ENCODE assay signal across 21 cellular contexts in genomic region chr20:47113362-47114118, GRCh38.
DNase-seq lines count a peak whose midpoint lies in the region; TF ChIP-seq lines count a peak whose summit lies in the region.
"Had no signal": no experiment of that assay in that cellular context is flagged by ENCODE, and none has a peak within 500 bp of the region (broad histone marks: within the 10 kb centered on the region; RNA-seq: fewer than 3 reads in every experiment).

No MANE protein-coding gene starts in this region.

- no peaks in the 10 kb centered on the region for H3K27me3 ChIP-seq in AG04450 (ENCODE audit: control insufficient read depth, insufficient read depth, low read length)
- peaks cover 3% of the 10 kb centered on the region for H3K27me3 ChIP-seq in adipocyte (replicated peaks; ENCODE audit: control insufficient read depth, insufficient read depth, low read length)
- H3K27me3 ChIP-seq in mesenchymal stem cell (ENCODE audit: control insufficient read depth in 1 of 2, insufficient read depth in 1 of 2, low read length in 2 of 2) = peaks cover 0 to 4% of the 10 kb centered on the region in 2 experiments
- H3K27me3 ChIP-seq: cardiac muscle cell, foreskin keratinocyte, uterus had no signal

- no peak overlapping the region for H2BK5ac ChIP-seq in mesenchymal stem cell (ENCODE audit: low read depth, low read length, poor library complexity, severe bottlenecking)

- no peak overlapping the region for H2BK12ac ChIP-seq in mesenchymal stem cell (ENCODE audit: low read length in 2 of 2)

- H2BK15ac ChIP-seq in mesenchymal stem cell (ENCODE audit: low read depth, poor library complexity, severe bottlenecking) = no peak overlapping the region

- no peak overlapping the region for H4K8ac ChIP-seq in mesenchymal stem cell (ENCODE audit: low read length)

- H3K36me3 ChIP-seq in adipocyte (ENCODE audit: control insufficient read depth, insufficient read depth, low read length, severe bottlenecking) = no peaks in the 10 kb centered on the region
- no peaks in the 10 kb centered on the region for H3K36me3 ChIP-seq in mesenchymal stem cell (ENCODE audit: control insufficient read depth in 1 of 2, insufficient read depth in 2 of 2, low read depth in 1 of 2, low read length in 2 of 2)
- H3K36me3 ChIP-seq: cardiac muscle cell, uterus had no signal

- H3K4me3 ChIP-seq in AG04450 (ENCODE audit: low read depth, low read length) (no peak overlapping the region), adipocyte (ENCODE audit: low read length) (no peak overlapping the region), mesenchymal stem cell (ENCODE audit: insufficient read depth in 1 of 2, low read depth in 1 of 2, low read length in 2 of 2) (no peak overlapping the region)
- H3K4me3 ChIP-seq: cardiac muscle cell, uterus had no signal

- no peak for DNase-seq in AG04450 (ENCODE audit: low read depth, low spot score)
- peak; percentile 51 for DNase-seq in HT1080 (ENCODE audit: low read depth)
- DNase-seq in adipocyte (ENCODE audit: low read depth) = peak; percentile 36
- peak; percentile 11 for DNase-seq in mesenchymal stem cell
- DNase-seq in SK-N-DZ (ENCODE audit: low spot score) = no peak
- no peak for DNase-seq in T-helper 1 cell
- DNase-seq in NCI-H510A treated with DMSO at 0.1 percent for 48 hours (lab: John Stamatoyannopoulos, UW) = no peak
- DNase-seq in SIG-M5 (lab: John Stamatoyannopoulos, UW) = no peak
- DNase-seq: activated CD4-positive, alpha-beta T cell treated with anti-CD3 and anti-CD28 coated beads, Interleukin-2, amount 10 ng/mL, durations not matched to agents 7 days and 5 days; endodermal cell; foreskin keratinocyte; left ventricle myocardium superior; NCI-H2029; NCI-H748 treated with DMSO at 0.1 percent for 48 hours; posterior cingulate gyrus; SHP77; stimulated activated CD4-positive, alpha-beta T cell treated with anti-CD3 and anti-CD28 coated beads, Interleukin-15, amount 100 ng/mL, for 24 hours; stimulated activated naive CD8-positive, alpha-beta T cell treated with anti-CD3 and anti-CD28 coated beads, Interleukin-15, amount 100 ng/mL, for 72 hours; uterus had no signal

- H2BK120ac ChIP-seq in mesenchymal stem cell (ENCODE audit: low read depth, low read length) = no peak overlapping the region

- no peak overlapping the region for H2AK5ac ChIP-seq in mesenchymal stem cell (ENCODE audit: low read length, severe bottlenecking)

- CTCF ChIA-PET in AG04450 (lab: Charles Lee) = interaction anchor here (0.5 kb wide), 1 partner anchor 312 kb away, joined by 3 read pairs; no protein-coding TSS in a partner anchor

- H3K4ac ChIP-seq in mesenchymal stem cell (ENCODE audit: low read depth in 1 of 2, low read length in 2 of 2) = no peak overlapping the region

- no peak for TF ChIP-seq CTCF in AG04450 (IDR thresholded peaks at IDR 0.05; ENCODE audit: low read depth, low read length)

- no peak overlapping the region for H3K18ac ChIP-seq in mesenchymal stem cell (ENCODE audit: low read depth in 1 of 2, low read length in 2 of 2)

- no peak overlapping the region for H4K91ac ChIP-seq in mesenchymal stem cell (ENCODE audit: low read length)

- H3K9me3 ChIP-seq in AG04450 (ENCODE audit: control insufficient read depth, insufficient read depth, low read length) = peaks cover 22% of the 10 kb centered on the region
- peaks cover 11% of the 10 kb centered on the region for H3K9me3 ChIP-seq in adipocyte (ENCODE audit: control insufficient read depth, low read length)
- H3K9me3 ChIP-seq in mesenchymal stem cell (ENCODE audit: control insufficient read depth, low read length) = peaks cover 21% of the 10 kb centered on the region
- H3K9me3 ChIP-seq: uterus had no signal

- no peak overlapping the region for H3K14ac ChIP-seq in mesenchymal stem cell (ENCODE audit: low read length in 2 of 2)

- H3K27ac ChIP-seq in AG04450 (ENCODE audit: low read depth, low read length) (peak overlapping the region; percentile 73), mesenchymal stem cell (ENCODE audit: low read length, poor library complexity, severe bottlenecking) (no peak overlapping the region)
- H3K27ac ChIP-seq: cardiac muscle cell, foreskin keratinocyte, uterus had no signal

- no peaks in the 10 kb centered on the region for H3K79me1 ChIP-seq in mesenchymal stem cell (replicated peaks; ENCODE audit: low read length, poor library complexity, severe bottlenecking)

- H3K4me1 ChIP-seq in adipocyte (ENCODE audit: control insufficient read depth, insufficient read depth, low read length) (peaks cover 8% of the 10 kb centered on the region), mesenchymal stem cell (ENCODE audit: control insufficient read depth, insufficient read depth, low read depth, low read length) (no peaks in the 10 kb centered on the region)
- H3K4me1 ChIP-seq: Caco-2, foreskin keratinocyte, uterus had no signal

- no peak overlapping the region for H3K23ac ChIP-seq in mesenchymal stem cell (ENCODE audit: low read length in 2 of 2)

- H3K9ac ChIP-seq in adipocyte (ENCODE audit: low read length) (no peak overlapping the region), mesenchymal stem cell (ENCODE audit: low read length) (no peak overlapping the region)

- H3K4me2 ChIP-seq in mesenchymal stem cell (ENCODE audit: low read length, poor library complexity, severe bottlenecking) = no peak overlapping the region

- 67% methylated on average over 5 of the region's 5 CpGs for WGBS in mesenchymal stem cell

- H2AFZ ChIP-seq in mesenchymal stem cell (ENCODE audit: low read depth, low read length) = no peak overlapping the region

- POLR2A ChIA-PET in AG04450 (lab: Yijun Ruan, JAX) = interaction anchor here (0.7 to 1.6 kb wide), 4 partner anchors 12 to 389 kb away, joined by 4 to 17 read pairs (median 5); no protein-coding TSS in a partner anchor

Comparison
In these comparisons a context has a peak if more than half of its experiments do, and no peak if none do; other contexts are left out.
1. DNase-seq: peak in HT1080 (single experiment), adipocyte (single experiment) and mesenchymal stem cell (single experiment); none in AG04450 (single experiment), SK-N-DZ (single experiment), T-helper 1 cell (0 of 5), NCI-H510A treated with DMSO at 0.1 percent for 48 hours (single experiment) and SIG-M5 (single experiment).